9 cellular contexts compared by ENCODE assay signal in genomic region chr1:201016943-201017827, GRCh38. TPM values are rescaled to one million over a fixed set of nuclear protein-coding genes. Genes with fewer than 3 reads are reported as not detected.
DNase-seq lines count a peak whose midpoint lies in the region; ATAC-seq, FAIRE-seq and TF ChIP-seq lines count a peak whose summit lies in the region.
"Had no signal": no experiment of that assay in that cellular context is flagged by ENCODE, and none has a peak within 500 bp of the region (broad histone marks: within the 10 kb centered on the region; RNA-seq: fewer than 3 reads in every experiment).

No MANE protein-coding gene starts in this region.

- 30% methylated on average over 2 of the region's 9 CpGs for WGBS in HepG2 (ENCODE audit: low lambda C conversion rate)
- no CpG with 5 or more reads among the region's 9 CpGs for WGBS in right lobe of liver (ENCODE audit: insufficient coverage, low coverage, low lambda C conversion rate, missing lambda C conversion rate)

- no peak for TF ChIP-seq RAD21 in HepG2 (CRISPR knock-in tag; IDR thresholded peaks at IDR 0.05)

- H4K20me1 ChIP-seq in HepG2 (ENCODE audit: insufficient read depth, low read length) = no peaks in the 10 kb centered on the region

- H3K27me3 ChIP-seq in HepG2 (ENCODE audit: control insufficient read depth in 1 of 2, insufficient read depth in 2 of 2, low read length in 2 of 2) (peaks cover 8 to 46% of the 10 kb centered on the region in 2 experiments), right lobe of liver (no peaks in the 10 kb centered on the region)
- H3K27me3 ChIP-seq: pancreas had no signal

- no peak; the same call in 1 of the 3 replicates for ATAC-seq in HepG2
- ATAC-seq in right lobe of liver = no peak
- no peak for ATAC-seq in GM19455 (IDR thresholded peaks at IDR 0.05; ENCODE audit: unreplicated experiment)
- no peak for ATAC-seq in GM21447 (IDR thresholded peaks at IDR 0.05; ENCODE audit: unreplicated experiment)
- ATAC-seq: pancreas had no signal

- POLR2A ChIA-PET in HepG2 (lab: Yijun Ruan, JAX) = no interaction called here

- in situ Hi-C loops in HepG2 (cut with HindIII; ENCODE audit: extremely low pct_ligation_motif_present, low pct_unique_long_range_greater_than_20kb) = no loop called here

- no peak for TF ChIP-seq POLR2A in HepG2 (IDR thresholded peaks at IDR 0.05; ENCODE audit: insufficient read depth in 1 of 2, low read depth in 2 of 2, low read length in 2 of 2)
- TF ChIP-seq POLR2A in right lobe of liver (IDR thresholded peaks at IDR 0.05) = no peak

- H2AFZ ChIP-seq in HepG2 (ENCODE audit: low read length) = no peak overlapping the region

- H3K9ac ChIP-seq in HepG2 (ENCODE audit: insufficient read depth, low read depth, low read length) = no peak overlapping the region

- intact Hi-C loops in HepG2 (cut with micrococcal nuclease; ENCODE audit: unreplicated experiment) = no loop called here
- intact Hi-C loops in right lobe of liver (cut with DNase I) = no loop called here

- H3K4me3 ChIP-seq in HepG2 (replicated peaks in 1 of 3; ENCODE audit: insufficient read depth in 1 of 3, low read depth in 2 of 3, low read length in 3 of 3) (peak overlapping the region in 1 of 3 experiments; percentile 10; a peak in 1 of 6 replicates), right lobe of liver (no peak overlapping the region)
- H3K4me3 ChIP-seq: pancreas had no signal

- no peak for DNase-seq in HepG2 (ENCODE audit: low spot score)
- no peak for DNase-seq in right lobe of liver
- DNase-seq in NCI-H2171 treated with DMSO at 0.1 percent for 48 hours (lab: John Stamatoyannopoulos, UW) = peak; percentile 89
- peak; percentile 49 for DNase-seq in germinal center (ENCODE audit: low spot score)
- DNase-seq in cerebellum (ENCODE audit: low spot score) = no peak
- no peak for DNase-seq in NOMO-1 (lab: John Stamatoyannopoulos, UW; ENCODE audit: unreplicated experiment in 2 of 2)
- DNase-seq: pancreas had no signal

- H3K79me2 ChIP-seq in HepG2 (ENCODE audit: insufficient read depth, low read length) = no peaks in the 10 kb centered on the region

- TF ChIP-seq CTCF in HepG2 (CRISPR knock-in tag; IDR thresholded peaks at IDR 0.05) (no peak), right lobe of liver (IDR thresholded peaks at IDR 0.05) (no peak)

- CTCF ChIA-PET in HepG2 (lab: Yijun Ruan, JAX; ENCODE audit: low intra/inter-chr PET ratio, low total read pairs) = no interaction called here

- TF ChIP-seq EP300 in HepG2 (IDR thresholded peaks at IDR 0.05; ENCODE audit: low read depth in 2 of 2, low read length in 2 of 2) (no peak), HepG2 (CRISPR knock-in tag; IDR thresholded peaks at IDR 0.05; ENCODE audit: borderline replicate concordance) (no peak)

- H3K27ac ChIP-seq in HepG2 (ENCODE audit: extremely low read length, insufficient read depth, low read length) (no peak overlapping the region), right lobe of liver (no peak overlapping the region)
- H3K27ac ChIP-seq: pancreas had no signal

- no peak for FAIRE-seq in HepG2 (lab: Jason Lieb, UNC)
- FAIRE-seq: pancreas had no signal

- BruUV-seq in HepG2 (replicated peaks; lab: Mats Ljungman, UMichigan) = no TSS peak

- H3K9me3 ChIP-seq in HepG2 (ENCODE audit: low read length) = no peaks in the 10 kb centered on the region
- H3K9me3 ChIP-seq in right lobe of liver = no peaks in the 10 kb centered on the region
- H3K9me3 ChIP-seq: pancreas had no signal

- peak overlapping the region; percentile 20 for H3K4me2 ChIP-seq in HepG2 (ENCODE audit: low read depth, low read length)

- H3K4me1 ChIP-seq in HepG2 (ENCODE audit: insufficient read depth, low read length) = peaks cover 43% of the 10 kb centered on the region
- H3K4me1 ChIP-seq in right lobe of liver = peaks cover 0 to 19% (median 0%) of the 10 kb centered on the region in 4 donors

- no peaks in the 10 kb centered on the region for H3K36me3 ChIP-seq in HepG2 (replicated peaks in 1 of 2; ENCODE audit: control insufficient read depth in 1 of 2, insufficient read depth in 2 of 2, low read length in 2 of 2)
- no peaks in the 10 kb centered on the region for H3K36me3 ChIP-seq in right lobe of liver
- H3K36me3 ChIP-seq: pancreas had no signal

TF ChIP-seq in HepG2, 621 proteins besides CTCF, POLR2A, EP300 and RAD21 (continues in another document):
- TF ChIP-seq ZMYM4 (CRISPR knock-in tag; IDR thresholded peaks at IDR 0.05) (no peak), MLLT10 (CRISPR knock-in tag; IDR thresholded peaks at IDR 0.05) (no peak), CREBL2 (CRISPR knock-in tag; IDR thresholded peaks at IDR 0.05; ENCODE audit: borderline replicate concordance) (no peak), ZNF44 (CRISPR knock-in tag; IDR thresholded peaks at IDR 0.05) (no peak), BRD4 (CRISPR knock-in tag; IDR thresholded peaks at IDR 0.05) (no peak), ZNF574 (CRISPR knock-in tag; IDR thresholded peaks at IDR 0.05) (no peak), MAFF (IDR thresholded peaks at IDR 0.05; ENCODE audit: low read depth, low read length) (no peak), STAT5B (CRISPR knock-in tag; IDR thresholded peaks at IDR 0.05) (no peak), EHMT2 (IDR thresholded peaks at IDR 0.05; ENCODE audit: borderline replicate concordance, low read depth, low read length) (no peak), ZNF282 (IDR thresholded peaks at IDR 0.05; ENCODE audit: partially characterized antibody) (no peak), KDM5B (CRISPR knock-in tag; IDR thresholded peaks at IDR 0.05; ENCODE audit: borderline replicate concordance) (no peak)

RNA-seq across cellular contexts. Expression of gene KIF21B, which starts 6.3 kb away (rescaled TPM):
- total RNA-seq in HepG2 (2016; rRNA removed; fragmentation: Illumina TruSeq; extraction: Trizol) (0.13 and 0.20 TPM in 2 replicates), right lobe of liver (1 to 10 TPM in 4 of 6 experiments, under 1 TPM in 2; 0.75 to 4.4 (median 1.4) TPM), cerebellum (101 TPM)
- 0.20 and 0.26 TPM in 2 replicates for total RNA-seq in HepG2 (2016; cell fraction: cytosol; rRNA removed; fragmentation: Illumina TruSeq; extraction: Trizol; ENCODE audit: low read depth)
- total RNA-seq in HepG2 (2016; cell fraction: insoluble cytoplasmic fraction; rRNA removed; fragmentation: Illumina TruSeq; extraction: Trizol) = 0.18 and 0.24 TPM in 2 replicates
- total RNA-seq in HepG2 (2016; cell fraction: membrane; rRNA removed; fragmentation: Illumina TruSeq; extraction: Trizol) = 0.28 and 0.31 TPM in 2 replicates
- 0.19 and 0.22 TPM in 2 replicates for total RNA-seq in HepG2 (2016; cell fraction: nucleus; rRNA removed; fragmentation: Illumina TruSeq; extraction: Trizol)
- polyA plus RNA-seq in HepG2 (2011; rRNA removed) = 0.17 and 0.22 TPM in 2 replicates
- polyA plus RNA-seq in HepG2 (2011; cell fraction: cytosol; rRNA removed) = 0.17 and 0.25 TPM in 2 replicates
- 0.76 and 0.82 TPM in 2 replicates for polyA plus RNA-seq in HepG2 (2011; cell fraction: nucleus; rRNA removed)
- 0.15 and 0.25 TPM in 2 replicates for polyA plus RNA-seq in HepG2 (2012)
- 0.27 and 0.36 TPM in 2 replicates for polyA plus RNA-seq in HepG2 (2016; cell fraction: cytosol; fragmentation: Illumina TruSeq; extraction: Trizol; ENCODE audit: low read depth)
- polyA plus RNA-seq in HepG2 (2016; cell fraction: insoluble cytoplasmic fraction; fragmentation: Illumina TruSeq; extraction: Trizol; ENCODE audit: low read depth) = 0.05 and 0.10 TPM in 2 replicates
- polyA plus RNA-seq in HepG2 (2016; cell fraction: membrane; fragmentation: Illumina TruSeq; extraction: Trizol; ENCODE audit: low read depth) = 0.26 and 0.30 TPM in 2 replicates
- polyA plus RNA-seq in HepG2 (2016; cell fraction: nucleus; fragmentation: Illumina TruSeq; extraction: Trizol; ENCODE audit: insufficient read depth, low read depth) = 0.25 TPM in 2 replicates
- polyA minus RNA-seq in HepG2 (2011; rRNA and poly(A)+ RNA removed; ENCODE audit: low replicate concordance) = 1.0 and 6.8 TPM in 2 replicates
- 0.30 and 0.44 TPM in 2 replicates for polyA minus RNA-seq in HepG2 (2011; cell fraction: cytosol; rRNA and poly(A)+ RNA removed)
- 0.37 and 0.52 TPM in 2 replicates for polyA minus RNA-seq in HepG2 (2011; cell fraction: nucleus; rRNA and poly(A)+ RNA removed)

Comparison
In these comparisons a context has a peak if more than half of its experiments do, and no peak if none do; other contexts are left out.
1. DNase-seq: peak in NCI-H2171 treated with DMSO at 0.1 percent for 48 hours (single experiment) and germinal center (single experiment); none in HepG2 (single experiment), right lobe of liver (0 of 3), cerebellum (single experiment) and NOMO-1 (0 of 2).
2. RNA of gene KIF21B, which starts 6.3 kb away (total RNA-seq): 101 TPM in cerebellum (single experiment); 0.75 to 4.4 TPM in right lobe of liver and 0.13 to 0.31 TPM in HepG2; every median in the first group is over 10 times any median in the second.